In the genomic region with DNA sequence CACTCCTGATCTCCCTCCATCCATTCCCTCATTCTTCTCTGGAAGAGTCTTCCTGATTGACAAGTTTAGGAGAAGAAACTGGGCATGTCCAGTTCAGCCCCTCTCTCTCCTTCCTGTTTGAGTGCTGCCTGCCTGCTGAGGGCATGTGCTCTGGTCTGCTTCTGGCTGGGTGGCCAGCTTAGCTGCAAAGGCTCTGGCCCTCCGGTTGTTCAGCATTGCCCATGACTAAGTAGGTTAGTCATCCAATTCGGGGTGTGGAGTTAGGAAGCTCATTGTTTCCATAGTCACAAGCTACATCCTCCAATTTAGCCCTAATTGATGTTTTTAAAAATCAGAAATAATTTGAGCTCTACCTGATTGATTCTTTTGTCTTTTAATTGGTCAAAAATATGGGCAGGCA, we compare ENCODE assay signal across 1 cellular context.
A peak's percentile ranks its signal among the peaks of the same experiment; 100 is the strongest.
TF ChIP-seq lines count a peak whose summit lies in the region.

No MANE protein-coding gene starts in this region.

TF ChIP-seq in HCT116, 20 proteins besides CTCF, POLR2A, EP300 and RAD21 (continued from another document):
- TF ChIP-seq, protein P1, sequence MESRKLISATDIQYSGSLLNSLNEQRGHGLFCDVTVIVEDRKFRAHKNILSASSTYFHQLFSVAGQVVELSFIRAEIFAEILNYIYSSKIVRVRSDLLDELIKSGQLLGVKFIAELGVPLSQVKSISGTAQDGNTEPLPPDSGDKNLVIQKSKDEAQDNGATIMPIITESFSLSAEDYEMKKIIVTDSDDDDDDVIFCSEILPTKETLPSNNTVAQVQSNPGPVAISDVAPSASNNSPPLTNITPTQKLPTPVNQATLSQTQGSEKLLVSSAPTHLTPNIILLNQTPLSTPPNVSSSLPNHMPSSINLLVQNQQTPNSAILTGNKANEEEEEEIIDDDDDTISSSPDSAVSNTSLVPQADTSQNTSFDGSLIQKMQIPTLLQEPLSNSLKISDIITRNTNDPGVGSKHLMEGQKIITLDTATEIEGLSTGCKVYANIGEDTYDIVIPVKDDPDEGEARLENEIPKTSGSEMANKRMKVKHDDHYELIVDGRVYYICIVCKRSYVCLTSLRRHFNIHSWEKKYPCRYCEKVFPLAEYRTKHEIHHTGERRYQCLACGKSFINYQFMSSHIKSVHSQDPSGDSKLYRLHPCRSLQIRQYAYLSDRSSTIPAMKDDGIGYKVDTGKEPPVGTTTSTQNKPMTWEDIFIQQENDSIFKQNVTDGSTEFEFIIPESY (IDR thresholded peaks at IDR 0.05; ENCODE audit: extremely low read depth, insufficient replicate concordance, low read length): no peak
- TF ChIP-seq SIN3A (IDR thresholded peaks at IDR 0.05; ENCODE audit: low read depth) (no peak), ZFX (IDR thresholded peaks at IDR 0.05) (no peak), CBX3 (IDR thresholded peaks at IDR 0.05; ENCODE audit: low read depth) (no peak)
- TF ChIP-seq, protein P2, sequence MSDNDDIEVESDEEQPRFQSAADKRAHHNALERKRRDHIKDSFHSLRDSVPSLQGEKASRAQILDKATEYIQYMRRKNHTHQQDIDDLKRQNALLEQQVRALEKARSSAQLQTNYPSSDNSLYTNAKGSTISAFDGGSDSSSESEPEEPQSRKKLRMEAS (IDR thresholded peaks at IDR 0.05): peak; percentile 65
